ENCODE assay signal across 8 cellular contexts in genomic region chr7:97145068-97145467, GRCh38. TPM values are rescaled to one million over a fixed set of nuclear protein-coding genes. Genes with fewer than 3 reads are reported as not detected.
DNase-seq lines count a peak whose midpoint lies in the region; ATAC-seq and TF ChIP-seq lines count a peak whose summit lies in the region.
"Had no signal": no experiment of that assay in that cellular context is flagged by ENCODE, and none has a peak within 500 bp of the region (broad histone marks: within the 10 kb centered on the region; RNA-seq: fewer than 3 reads in every experiment).

No MANE protein-coding gene starts in this region.

- WGBS in mesenchymal stem cell = 63% methylated on average over 1 of the region's 1 CpG

- no peak overlapping the region for H2BK15ac ChIP-seq in mesenchymal stem cell (ENCODE audit: low read depth, poor library complexity, severe bottlenecking)

- no peak overlapping the region for H2BK12ac ChIP-seq in mesenchymal stem cell (ENCODE audit: low read length in 2 of 2)

- H3K27ac ChIP-seq in mesenchymal stem cell (ENCODE audit: low read length, poor library complexity, severe bottlenecking) = no peak overlapping the region
- H3K27ac ChIP-seq in gastrocnemius medialis = no peak overlapping the region

- no peak overlapping the region for H3K4ac ChIP-seq in mesenchymal stem cell (ENCODE audit: low read depth in 1 of 2, low read length in 2 of 2)

- H3K36me3 ChIP-seq in mesenchymal stem cell (ENCODE audit: control insufficient read depth in 1 of 2, insufficient read depth in 2 of 2, low read depth in 1 of 2, low read length in 2 of 2) (no peaks in the 10 kb centered on the region), gastrocnemius medialis (no peaks in the 10 kb centered on the region)

- H3K79me1 ChIP-seq in mesenchymal stem cell (replicated peaks; ENCODE audit: low read length, poor library complexity, severe bottlenecking) = peaks cover 5% of the 10 kb centered on the region

- no peak for TF ChIP-seq POLR2A in gastrocnemius medialis (IDR thresholded peaks at IDR 0.05)

- H3K23ac ChIP-seq in mesenchymal stem cell (ENCODE audit: low read length in 2 of 2) = no peak overlapping the region

- H4K91ac ChIP-seq in mesenchymal stem cell (ENCODE audit: low read length) = no peak overlapping the region

- H3K4me1 ChIP-seq in mesenchymal stem cell (ENCODE audit: control insufficient read depth, insufficient read depth, low read depth, low read length) (no peaks in the 10 kb centered on the region), gastrocnemius medialis (no peaks in the 10 kb centered on the region)

- no peak overlapping the region for H4K8ac ChIP-seq in mesenchymal stem cell (ENCODE audit: low read length)

- DNase-seq in NCI-H1694 (lab: John Stamatoyannopoulos, UW) = peak; percentile 22
- peak; percentile 35 for DNase-seq in astrocyte of the cerebellum (ENCODE audit: low read depth)
- DNase-seq in mesenchymal stem cell = peak; percentile 56
- no peak for DNase-seq in gastrocnemius medialis
- DNase-seq in mesenteric fat pad (ENCODE audit: low spot score) = no peak
- DNase-seq: activated B cell treated with CpG ODN at 0.5 μM for 24 hours had no signal

- no peak overlapping the region for H3K4me2 ChIP-seq in mesenchymal stem cell (ENCODE audit: low read length, poor library complexity, severe bottlenecking)

- TF ChIP-seq CTCF in GM12873 (IDR thresholded peaks at IDR 0.05; ENCODE audit: insufficient read depth, low read depth, low read length, missing control alignments) (peak; percentile 16), astrocyte of the cerebellum (IDR thresholded peaks at IDR 0.05; ENCODE audit: low read depth, low read length, missing control alignments) (peak; percentile 9), gastrocnemius medialis (IDR thresholded peaks at IDR 0.05 in 4 of 5, conservative IDR thresholded peaks at IDR 0.05 in 1 of 5) (peak in 2 of 5 experiments; percentile 18 to 20)

- no peak overlapping the region for H2AK5ac ChIP-seq in mesenchymal stem cell (ENCODE audit: low read length, severe bottlenecking)

- in situ Hi-C loops in astrocyte of the cerebellum (cut with HindIII; ENCODE audit: low sequenced_read_pairs) = loop anchor here (25.0 kb wide), 1 partner anchor 717 kb away; the partner anchor contains the start of gene ASNS
- in situ Hi-C loops in gastrocnemius medialis (cut with MboI; ENCODE audit: low sequenced_read_pairs in 4 of 4) = no loop called here

- no peak overlapping the region for H2BK120ac ChIP-seq in mesenchymal stem cell (ENCODE audit: low read depth, low read length)

- H3K9me3 ChIP-seq in mesenchymal stem cell (ENCODE audit: control insufficient read depth, low read length) = no peaks in the 10 kb centered on the region
- no peaks in the 10 kb centered on the region for H3K9me3 ChIP-seq in gastrocnemius medialis

- ATAC-seq in gastrocnemius medialis (no peak), GM21423 (IDR thresholded peaks at IDR 0.05; ENCODE audit: unreplicated experiment) (no peak)

- intact Hi-C loops in gastrocnemius medialis (cut with DNase I; ENCODE audit: low total_unique reads) = no loop called here

- H3K27me3 ChIP-seq in mesenchymal stem cell (ENCODE audit: control insufficient read depth in 1 of 2, insufficient read depth in 1 of 2, low read length in 2 of 2) (no peaks in the 10 kb centered on the region), gastrocnemius medialis (no peaks in the 10 kb centered on the region)

- H3K4me3 ChIP-seq in astrocyte of the cerebellum (ENCODE audit: low read depth, low read length) (no peak overlapping the region), mesenchymal stem cell (ENCODE audit: insufficient read depth in 1 of 2, low read depth in 1 of 2, low read length in 2 of 2) (no peak overlapping the region), gastrocnemius medialis (no peak overlapping the region)

- H2BK5ac ChIP-seq in mesenchymal stem cell (ENCODE audit: low read depth, low read length, poor library complexity, severe bottlenecking) = no peak overlapping the region

- H3K14ac ChIP-seq in mesenchymal stem cell (ENCODE audit: low read length in 2 of 2) = no peak overlapping the region

- H2AFZ ChIP-seq in mesenchymal stem cell (ENCODE audit: low read depth, low read length) = no peak overlapping the region

- peak overlapping the region; percentile 43 for H3K9ac ChIP-seq in mesenchymal stem cell (ENCODE audit: low read length)

- H3K18ac ChIP-seq in mesenchymal stem cell (ENCODE audit: low read depth in 1 of 2, low read length in 2 of 2) = no peak overlapping the region

RNA-seq across cellular contexts. Expression of gene SDHAF3, which starts 27.6 kb away (rescaled TPM):
- polyA plus RNA-seq in mesenchymal stem cell (2013, experiment 1 of 2) = 8.4 TPM
- polyA plus RNA-seq in mesenchymal stem cell (2013, experiment 2 of 2) = 8.1 TPM
- total RNA-seq in gastrocnemius medialis = 10 to 100 TPM in 1 of 4 donors, 1 to 10 TPM in 3; 3.9 to 12.4 (median 6.4) TPM
- 11.8 TPM for total RNA-seq in mesenteric fat pad

Comparison
In these comparisons a context has a peak if more than half of its experiments do, and no peak if none do; other contexts are left out.
1. DNase-seq: peak in NCI-H1694 (single experiment), astrocyte of the cerebellum (single experiment) and mesenchymal stem cell (single experiment); none in gastrocnemius medialis (0 of 2) and mesenteric fat pad (single experiment).